Comparison of ENCODE assay signal across 9 cellular contexts in genomic region chr2:74573747-74574562, GRCh38.
DNase-seq lines count a peak whose midpoint lies in the region; ATAC-seq and TF ChIP-seq lines count a peak whose summit lies in the region.
"Had no signal": no experiment of that assay in that cellular context is flagged by ENCODE, and none has a peak within 500 bp of the region (broad histone marks: within the 10 kb centered on the region; RNA-seq: fewer than 3 reads in every experiment).

No MANE protein-coding gene starts in this region.

- H3K9me3 ChIP-seq in RWPE2 (ENCODE audit: severe bottlenecking) = no peaks in the 10 kb centered on the region

- H3K27ac ChIP-seq in RWPE2 (ENCODE audit: poor library complexity, severe bottlenecking) = peak overlapping the region; percentile 89
- H3K27ac ChIP-seq: 22Rv1 had no signal

- H3K4me3 ChIP-seq in RWPE2 (ENCODE audit: severe bottlenecking) = no peak overlapping the region

- ATAC-seq in HG02884 (IDR thresholded peaks at IDR 0.05; ENCODE audit: unreplicated experiment) (peak; percentile 30), RWPE2 (ENCODE audit: low read depth) (peak; percentile 98)

- no peaks in the 10 kb centered on the region for H3K27me3 ChIP-seq in RWPE2 (ENCODE audit: insufficient read depth, poor library complexity, severe bottlenecking)

- DNase-seq in SHP77 (lab: John Stamatoyannopoulos, UW) (peak; percentile 4 to 21), SHP77 treated with DMSO at 0.1 percent for 48 hours (lab: John Stamatoyannopoulos, UW) (no peak), RWPE2 (ENCODE audit: low spot score) (no peak), fibroblast of peridontal ligament (ENCODE audit: extremely low read depth) (peak; percentile 70), GM19238 (ENCODE audit: insufficient read length, low spot score) (no peak), NCI-H1930 (lab: John Stamatoyannopoulos, UW) (no peak), amniotic stem cell (lab: John Stamatoyannopoulos, UW) (no peak)

- no peak for TF ChIP-seq CTCF in RWPE2 (IDR thresholded peaks at IDR 0.05; ENCODE audit: poor library complexity, severe bottlenecking)

- no peaks in the 10 kb centered on the region for H3K36me3 ChIP-seq in RWPE2 (ENCODE audit: low read depth)

- peaks cover 14% of the 10 kb centered on the region for H3K4me1 ChIP-seq in RWPE2 (ENCODE audit: insufficient read depth, poor library complexity, severe bottlenecking)

Comparison
In these comparisons a context has a peak if more than half of its experiments do, and no peak if none do; other contexts are left out.
1. DNase-seq: peak in SHP77 (2 of 2) and fibroblast of peridontal ligament (single experiment); none in SHP77 treated with DMSO at 0.1 percent for 48 hours (single experiment), RWPE2 (single experiment), GM19238 (single experiment), NCI-H1930 (0 of 2) and amniotic stem cell (single experiment).